15 cellular contexts compared by ENCODE assay signal in genomic region chr5:107263387-107264003, GRCh38.
DNase-seq lines count a peak whose midpoint lies in the region; ATAC-seq, FAIRE-seq and TF ChIP-seq lines count a peak whose summit lies in the region.
"Had no signal": no experiment of that assay in that cellular context is flagged by ENCODE, and none has a peak within 500 bp of the region (broad histone marks: within the 10 kb centered on the region; RNA-seq: fewer than 3 reads in every experiment).

No MANE protein-coding gene starts in this region.

- TF ChIP-seq EP300 in HepG2 (IDR thresholded peaks at IDR 0.05; ENCODE audit: low read depth in 2 of 2, low read length in 2 of 2) (no peak), HepG2 (CRISPR knock-in tag; IDR thresholded peaks at IDR 0.05; ENCODE audit: borderline replicate concordance) (no peak)

- CTCF ChIA-PET in HepG2 (lab: Yijun Ruan, JAX; ENCODE audit: low intra/inter-chr PET ratio, low total read pairs) = no interaction called here

- H3K4me3 ChIP-seq in HepG2 (replicated peaks in 1 of 3; ENCODE audit: insufficient read depth in 1 of 3, low read depth in 2 of 3, low read length in 3 of 3) (no peak overlapping the region), right lobe of liver (no peak overlapping the region), tibial artery (no peak overlapping the region)
- H3K4me3 ChIP-seq: coronary artery, gastrocnemius medialis had no signal

- no peak for TF ChIP-seq CTCF in HepG2 (CRISPR knock-in tag; IDR thresholded peaks at IDR 0.05)
- no peak for TF ChIP-seq CTCF in right lobe of liver (IDR thresholded peaks at IDR 0.05)
- no peak for TF ChIP-seq CTCF in tibial artery (IDR thresholded peaks at IDR 0.05)

- in situ Hi-C loops in HepG2 (cut with HindIII; ENCODE audit: extremely low pct_ligation_motif_present, low pct_unique_long_range_greater_than_20kb) = no loop called here

- no peak for DNase-seq in HepG2 (ENCODE audit: low spot score)
- no peak for DNase-seq in right lobe of liver
- DNase-seq in tibial artery = no peak
- DNase-seq in NCI-H526 (lab: John Stamatoyannopoulos, UW) = no peak
- no peak for DNase-seq in activated naive CD4-positive, alpha-beta T cell treated with Interleukin-2 at 50 U/mL for 16 hours
- DNase-seq in NCI-H1417 treated with DMSO at 0.1 percent for 48 hours (lab: John Stamatoyannopoulos, UW) = no peak
- DNase-seq: ACHN, EL, gastrocnemius medialis, IMR-90, NCI-H2171 treated with DMSO at 0.1 percent for 48 hours had no signal

- no peak overlapping the region for H3K9ac ChIP-seq in HepG2 (ENCODE audit: insufficient read depth, low read depth, low read length)
- H3K9ac ChIP-seq: parathyroid adenoma had no signal

- no peak for TF ChIP-seq RAD21 in HepG2 (CRISPR knock-in tag; IDR thresholded peaks at IDR 0.05)

- no TSS peak for BruUV-seq in HepG2 (replicated peaks; lab: Mats Ljungman, UMichigan)

- no peaks in the 10 kb centered on the region for H3K9me3 ChIP-seq in HepG2 (ENCODE audit: low read length)
- H3K9me3 ChIP-seq in right lobe of liver = no peaks in the 10 kb centered on the region
- no peaks in the 10 kb centered on the region for H3K9me3 ChIP-seq in tibial artery
- H3K9me3 ChIP-seq: gastrocnemius medialis had no signal

- H3K4me2 ChIP-seq in HepG2 (ENCODE audit: low read depth, low read length) = no peak overlapping the region

- TF ChIP-seq POLR2A in HepG2 (IDR thresholded peaks at IDR 0.05; ENCODE audit: insufficient read depth in 1 of 2, low read depth in 2 of 2, low read length in 2 of 2) (no peak), right lobe of liver (IDR thresholded peaks at IDR 0.05) (no peak)

- no peaks in the 10 kb centered on the region for H3K4me1 ChIP-seq in HepG2 (ENCODE audit: insufficient read depth, low read length)
- no peaks in the 10 kb centered on the region for H3K4me1 ChIP-seq in right lobe of liver
- H3K4me1 ChIP-seq in tibial artery = peaks cover 0 to 20% (median 2%) of the 10 kb centered on the region in 4 donors
- H3K4me1 ChIP-seq: parathyroid adenoma had no signal

- FAIRE-seq in HepG2 (lab: Jason Lieb, UNC) = no peak

- H4K20me1 ChIP-seq in HepG2 (ENCODE audit: insufficient read depth, low read length) = no peaks in the 10 kb centered on the region

- intact Hi-C loops in HepG2 (cut with micrococcal nuclease; ENCODE audit: unreplicated experiment) (no loop called here), right lobe of liver (cut with DNase I) (no loop called here), tibial artery (cut with DNase I; ENCODE audit: low total_unique reads) (no loop called here)

- no peaks in the 10 kb centered on the region for H3K27me3 ChIP-seq in HepG2 (ENCODE audit: control insufficient read depth in 1 of 2, insufficient read depth in 2 of 2, low read length in 2 of 2)
- H3K27me3 ChIP-seq in right lobe of liver = no peaks in the 10 kb centered on the region
- no peaks in the 10 kb centered on the region for H3K27me3 ChIP-seq in tibial artery
- H3K27me3 ChIP-seq: gastrocnemius medialis had no signal

- 20% methylated on average over 5 of the region's 5 CpGs for WGBS in HepG2 (ENCODE audit: low lambda C conversion rate)
- WGBS in right lobe of liver (ENCODE audit: insufficient coverage, low coverage, low lambda C conversion rate, missing lambda C conversion rate) = 60% methylated on average over 5 of the region's 5 CpGs

- no peaks in the 10 kb centered on the region for H3K36me3 ChIP-seq in HepG2 (replicated peaks in 1 of 2; ENCODE audit: control insufficient read depth in 1 of 2, insufficient read depth in 2 of 2, low read length in 2 of 2)
- H3K36me3 ChIP-seq in right lobe of liver = no peaks in the 10 kb centered on the region
- H3K36me3 ChIP-seq in tibial artery = no peaks in the 10 kb centered on the region
- H3K36me3 ChIP-seq: gastrocnemius medialis had no signal

- ATAC-seq in HepG2 = no peak
- ATAC-seq in right lobe of liver = no peak
- peak; percentile 92 for ATAC-seq in GM21737 (IDR thresholded peaks at IDR 0.05; ENCODE audit: unreplicated experiment)
- ATAC-seq in HG03432 (IDR thresholded peaks at IDR 0.05; ENCODE audit: unreplicated experiment) = peak; percentile 79
- ATAC-seq: gastrocnemius medialis had no signal

- POLR2A ChIA-PET in HepG2 (lab: Yijun Ruan, JAX) = no interaction called here

- H2AFZ ChIP-seq in HepG2 (ENCODE audit: low read length) = no peak overlapping the region
- H2AFZ ChIP-seq: parathyroid adenoma had no signal

- H3K79me2 ChIP-seq in HepG2 (ENCODE audit: insufficient read depth, low read length) = no peaks in the 10 kb centered on the region
- H3K79me2 ChIP-seq: parathyroid adenoma had no signal

- H3K27ac ChIP-seq in HepG2 (ENCODE audit: extremely low read length, insufficient read depth, low read length) = no peak overlapping the region
- H3K27ac ChIP-seq in right lobe of liver = no peak overlapping the region
- H3K27ac ChIP-seq in tibial artery = peak overlapping the region; percentile 21 to 52
- H3K27ac ChIP-seq: coronary artery, gastrocnemius medialis, parathyroid adenoma had no signal

TF ChIP-seq in HepG2, 621 proteins besides CTCF, POLR2A, EP300 and RAD21:
- peak; percentile 16; the same call in 1 of the 2 replicates for TF ChIP-seq MAFF (IDR thresholded peaks at IDR 0.05; ENCODE audit: low read depth, low read length)
- TF ChIP-seq, protein P1, sequence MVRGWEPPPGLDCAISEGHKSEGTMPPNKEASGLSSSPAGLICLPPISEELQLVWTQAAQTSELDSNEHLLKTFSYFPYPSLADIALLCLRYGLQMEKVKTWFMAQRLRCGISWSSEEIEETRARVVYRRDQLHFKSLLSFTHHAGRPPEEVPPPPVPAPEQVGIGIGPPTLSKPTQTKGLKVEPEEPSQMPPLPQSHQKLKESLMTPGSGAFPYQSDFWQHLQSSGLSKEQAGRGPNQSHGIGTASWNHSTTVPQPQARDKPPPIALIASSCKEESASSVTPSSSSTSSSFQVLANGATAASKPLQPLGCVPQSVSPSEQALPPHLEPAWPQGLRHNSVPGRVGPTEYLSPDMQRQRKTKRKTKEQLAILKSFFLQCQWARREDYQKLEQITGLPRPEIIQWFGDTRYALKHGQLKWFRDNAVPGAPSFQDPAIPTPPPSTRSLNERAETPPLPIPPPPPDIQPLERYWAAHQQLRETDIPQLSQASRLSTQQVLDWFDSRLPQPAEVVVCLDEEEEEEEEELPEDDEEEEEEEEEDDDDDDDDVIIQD (CRISPR knock-in tag; IDR thresholded peaks at IDR 0.05; ENCODE audit: low read depth) = no peak
- peak; percentile 29; a peak in 2 of 4 replicates for TF ChIP-seq MAFK (conservative IDR thresholded peaks at IDR 0.05 in 1 of 2, IDR thresholded peaks at IDR 0.05 in 1 of 2; ENCODE audit: low read length in 2 of 2)

Comparison
In these comparisons a context has a peak if more than half of its experiments do, and no peak if none do; other contexts are left out.
1. ATAC-seq: peak in GM21737 (single experiment) and HG03432 (single experiment); none in HepG2 (single experiment) and right lobe of liver (0 of 4).
2. H3K27ac ChIP-seq: peak in tibial artery (2 of 2); none in HepG2 (single experiment) and right lobe of liver (0 of 3).